Comparison of ENCODE assay signal across 17 cellular contexts in genomic region chr16:83733301-83733700, GRCh38.
DNase-seq lines count a peak whose midpoint lies in the region; ATAC-seq and TF ChIP-seq lines count a peak whose summit lies in the region.
"Had no signal": no experiment of that assay in that cellular context is flagged by ENCODE, and none has a peak within 500 bp of the region (broad histone marks: within the 10 kb centered on the region; RNA-seq: fewer than 3 reads in every experiment).

No MANE protein-coding gene starts in this region.

- peaks cover 0 to 17% of the 10 kb centered on the region in 2 donors for H3K9me3 ChIP-seq in left lung
- H3K9me3 ChIP-seq: testis had no signal

- H3K27ac ChIP-seq in left lung: no peak overlapping the region
- H3K27ac ChIP-seq: dorsolateral prefrontal cortex, parathyroid adenoma, testis had no signal

- no peaks in the 10 kb centered on the region for H3K36me3 ChIP-seq in left lung

- no peak overlapping the region for H3K4me3 ChIP-seq in choroid plexus epithelial cell (ENCODE audit: low read depth, low read length)
- H3K4me3 ChIP-seq in left lung: no peak overlapping the region
- H3K4me3 ChIP-seq: dorsolateral prefrontal cortex, testis had no signal

- no peak for TF ChIP-seq CTCF in choroid plexus epithelial cell (conservative IDR thresholded peaks at IDR 0.05; ENCODE audit: low read depth, low read length)
- TF ChIP-seq CTCF in left lung (IDR thresholded peaks at IDR 0.05): no peak

- H3K27me3 ChIP-seq in left lung: no peaks in the 10 kb centered on the region
- H3K27me3 ChIP-seq: dorsolateral prefrontal cortex, testis had no signal

- no peaks in the 10 kb centered on the region for H3K4me1 ChIP-seq in left lung
- H3K4me1 ChIP-seq: parathyroid adenoma, testis had no signal

- no peak for ATAC-seq in left lung
- ATAC-seq: naive thymus-derived CD8-positive, alpha-beta T cell; Panc1 had no signal

- DNase-seq in DMS79 (lab: John Stamatoyannopoulos, UW): peak; percentile 74
- peak; percentile 60 for DNase-seq in NCI-H1092 (lab: John Stamatoyannopoulos, UW)
- DNase-seq in NCI-H510A treated with DMSO at 0.1 percent for 48 hours (lab: John Stamatoyannopoulos, UW): peak; percentile 91
- DNase-seq in choroid plexus epithelial cell (ENCODE audit: low read depth): peak; percentile 12
- no peak for DNase-seq in GDM1 (lab: John Stamatoyannopoulos, UW)
- no peak for DNase-seq in left lung
- no peak for DNase-seq in activated CD4-positive, CD25-positive, alpha-beta regulatory T cell (lab: John Stamatoyannopoulos, UW)
- DNase-seq: activated CD4-positive, alpha-beta T cell treated with anti-CD3 and anti-CD28 coated beads, Interleukin-2, amount 50 U/mL, for 4 hours; activated T-cell treated with anti-CD3 and anti-CD28 coated beads, Interleukin-2, amount 50 U/mL, for 48 hours; dorsolateral prefrontal cortex; naive thymus-derived CD8-positive, alpha-beta T cell; NCI-H446 treated with DMSO at 0.1 percent for 48 hours; small intestine; SW 1271; testis had no signal

- intact Hi-C loops in left lung (cut with DNase I): no loop called here

Comparison
In these comparisons a context has a peak if more than half of its experiments do, and no peak if none do; other contexts are left out.
1. DNase-seq: peak in DMS79 (single experiment), NCI-H1092 (single experiment), NCI-H510A treated with DMSO at 0.1 percent for 48 hours (single experiment) and choroid plexus epithelial cell (single experiment); none in GDM1 (single experiment), left lung (0 of 2) and activated CD4-positive, CD25-positive, alpha-beta regulatory T cell (0 of 4).